In genomic region chr12:45990468-45991288, GRCh38 we compare ENCODE assay signal across 1 cellular context.
TF ChIP-seq lines count a peak whose summit lies in the region.

TSS of gene SCAF11 (minus strand) at chr12:45990574. CDS start at chr12:45964167, 26,407 bp downstream.

TF ChIP-seq in HepG2, 621 proteins besides CTCF, POLR2A, EP300 and RAD21 (continued from another document and continues in another):
- peak; percentile 9; the same call in 1 of the 2 replicates for TF ChIP-seq PAWR (CRISPR knock-in tag; IDR thresholded peaks at IDR 0.05; ENCODE audit: borderline replicate concordance)
- peak; percentile 96; the same call in 1 of the 2 replicates for TF ChIP-seq KDM3A (CRISPR knock-in tag; IDR thresholded peaks at IDR 0.05; ENCODE audit: low read depth)
- TF ChIP-seq IRF9 (CRISPR knock-in tag; IDR thresholded peaks at IDR 0.05; ENCODE audit: borderline replicate concordance): peak; percentile 47; the same call in 1 of the 2 replicates
- no peak for TF ChIP-seq KIAA2018 (CRISPR knock-in tag; IDR thresholded peaks at IDR 0.05; ENCODE audit: borderline replicate concordance)
- no peak for TF ChIP-seq TRIM24 (CRISPR knock-in tag; IDR thresholded peaks at IDR 0.05)
- no peak for TF ChIP-seq GPN1 (CRISPR knock-in tag; IDR thresholded peaks at IDR 0.05; ENCODE audit: borderline replicate concordance)
- TF ChIP-seq ZNF441 (CRISPR knock-in tag; IDR thresholded peaks at IDR 0.05; ENCODE audit: borderline replicate concordance): no peak
- TF ChIP-seq CBX1 (IDR thresholded peaks at IDR 0.05; ENCODE audit: low read depth): peak; percentile 86
- TF ChIP-seq ZNF276 (CRISPR knock-in tag; IDR thresholded peaks at IDR 0.05; ENCODE audit: low read depth): no peak; the same call in 1 of the 2 replicates
- peak; percentile 86; the same call in 1 of the 2 replicates for TF ChIP-seq ZNF577 (CRISPR knock-in tag; IDR thresholded peaks at IDR 0.05; ENCODE audit: borderline replicate concordance, low read depth)
- peak; percentile 99 for TF ChIP-seq TFE3 (CRISPR knock-in tag; IDR thresholded peaks at IDR 0.05)
- 0 out of 2 replicates have a peak, but pooled peaks have one; percentile 19 for TF ChIP-seq ZNF17 (CRISPR knock-in tag; IDR thresholded peaks at IDR 0.05)
- peak; percentile 62; the same call in 1 of the 2 replicates for TF ChIP-seq E2F2 (CRISPR knock-in tag; IDR thresholded peaks at IDR 0.05; ENCODE audit: borderline replicate concordance)
- TF ChIP-seq JUND (CRISPR knock-in tag; IDR thresholded peaks at IDR 0.05): peak; percentile 14; the same call in 1 of the 2 replicates
- TF ChIP-seq ZNF768 (CRISPR knock-in tag; IDR thresholded peaks at IDR 0.05): no peak
- TF ChIP-seq ZNF782 (CRISPR knock-in tag; IDR thresholded peaks at IDR 0.05; ENCODE audit: borderline replicate concordance): peak; percentile 89
- TF ChIP-seq HNRNPUL1 (IDR thresholded peaks at IDR 0.05; ENCODE audit: low read depth, low read length): no peak
- no peak; the same call in 1 of the 2 replicates for TF ChIP-seq ZNF704 (CRISPR knock-in tag; IDR thresholded peaks at IDR 0.05; ENCODE audit: borderline replicate concordance)
- no peak for TF ChIP-seq ZFAT (CRISPR knock-in tag; conservative IDR thresholded peaks at IDR 0.05)
- no peak; the same call in 1 of the 2 replicates for TF ChIP-seq STAT5B (CRISPR knock-in tag; IDR thresholded peaks at IDR 0.05)
- peak; percentile 76; the same call in 1 of the 2 replicates for TF ChIP-seq BRD4 (CRISPR knock-in tag; IDR thresholded peaks at IDR 0.05)
- TF ChIP-seq ZSCAN21 (CRISPR knock-in tag; IDR thresholded peaks at IDR 0.05; ENCODE audit: borderline replicate concordance): peak; percentile 91; the same call in 1 of the 2 replicates
- TF ChIP-seq ZNF557 (CRISPR knock-in tag; IDR thresholded peaks at IDR 0.05): no peak; the same call in 1 of the 2 replicates
- peak; percentile 74; the same call in 1 of the 2 replicates for TF ChIP-seq MYNN (CRISPR knock-in tag; IDR thresholded peaks at IDR 0.05; ENCODE audit: low read depth)
- TF ChIP-seq ZNF572 (CRISPR knock-in tag; IDR thresholded peaks at IDR 0.05): no peak
- TF ChIP-seq CREM (IDR thresholded peaks at IDR 0.05): peak; percentile 96
- peak; percentile 77 for TF ChIP-seq CREM (CRISPR knock-in tag; IDR thresholded peaks at IDR 0.05)
- peak; percentile 23 for TF ChIP-seq AGO2 (optimal IDR thresholded peaks at IDR 0.05; ENCODE audit: low read depth, low read length)
- TF ChIP-seq SRSF9 (IDR thresholded peaks at IDR 0.05; ENCODE audit: borderline replicate concordance, insufficient read depth, low read depth, low read length, poor library complexity, severe bottlenecking): no peak
- no peak for TF ChIP-seq ZNF703 (CRISPR knock-in tag; IDR thresholded peaks at IDR 0.05; ENCODE audit: borderline replicate concordance)
- peak; percentile 40 for TF ChIP-seq ZNF407 (CRISPR knock-in tag; IDR thresholded peaks at IDR 0.05; ENCODE audit: not compliant biosample characterization)
- TF ChIP-seq ZNF232 (CRISPR knock-in tag; IDR thresholded peaks at IDR 0.05; ENCODE audit: borderline replicate concordance): peak; percentile 89
- TF ChIP-seq MED1 (CRISPR knock-in tag; IDR thresholded peaks at IDR 0.05): peak; percentile 92
- no peak for TF ChIP-seq ZNF382 (CRISPR knock-in tag; IDR thresholded peaks at IDR 0.05; ENCODE audit: borderline replicate concordance)
